ENCODE assay signal across 25 cellular contexts in genomic region chr11:124844664-124845079, GRCh38. TPM values are rescaled to one million over a fixed set of nuclear protein-coding genes. Genes with fewer than 3 reads are reported as not detected.
A peak's percentile ranks its signal among the peaks of the same experiment; 100 is the strongest.
DNase-seq lines count a peak whose midpoint lies in the region; ATAC-seq and TF ChIP-seq lines count a peak whose summit lies in the region.
"Had no signal": no experiment of that assay in that cellular context is flagged by ENCODE, and none has a peak within 500 bp of the region (broad histone marks: within the 10 kb centered on the region; RNA-seq: fewer than 3 reads in every experiment).

No MANE protein-coding gene starts in this region.

- POLR2A ChIA-PET in activated CD4-positive, alpha-beta T cell treated with anti-CD3 and anti-CD28 coated beads, Interleukin-2, amount 10 ng/mL, durations not matched to agents 7 days and 5 days (lab: Charles Lee) = no interaction called here

- peaks cover 55% of the 10 kb centered on the region for H3K27me3 ChIP-seq in mammary epithelial cell (ENCODE audit: insufficient read depth, low read length)
- peaks cover 8 to 92% of the 10 kb centered on the region in 2 donors for H3K27me3 ChIP-seq in breast epithelium

- H3K9me3 ChIP-seq in mammary epithelial cell (replicated peaks; ENCODE audit: insufficient read depth, low read length) (no peaks in the 10 kb centered on the region), breast epithelium (no peaks in the 10 kb centered on the region)
- H3K9me3 ChIP-seq: HAP-1 had no signal

- 17% methylated on average over 7 of the region's 8 CpGs for WGBS in mammary epithelial cell (ENCODE audit: low coverage, missing lambda C conversion rate)

- H3K4me3 ChIP-seq in mammary epithelial cell (replicated peaks in 1 of 3; ENCODE audit: insufficient read depth in 1 of 3, low read depth in 2 of 3, low read length in 3 of 3) = no peak overlapping the region
- no peak overlapping the region for H3K4me3 ChIP-seq in breast epithelium
- no peak overlapping the region for H3K4me3 ChIP-seq in coronary artery
- H3K4me3 ChIP-seq: HAP-1 had no signal

- no peak for TF ChIP-seq POLR2A in breast epithelium (IDR thresholded peaks at IDR 0.05)

- H3K9ac ChIP-seq in mammary epithelial cell (ENCODE audit: insufficient read depth, low read length) = no peak overlapping the region

- no peaks in the 10 kb centered on the region for H4K20me1 ChIP-seq in mammary epithelial cell (ENCODE audit: insufficient read depth, low read length)

- H3K27ac Mint-ChIP-seq in neural crest cell (ENCODE audit: unreplicated experiment) (no peak overlapping the region), nephron progenitor cell (no peak overlapping the region)
- no peak overlapping the region for H3K27ac Mint-ChIP-seq in activated CD4-positive, alpha-beta T cell treated with anti-CD3 and anti-CD28 coated beads, Interleukin-2, amount 10 ng/mL, durations not matched to agents 7 days and 5 days
- H3K27ac Mint-ChIP-seq: CD8-positive, alpha-beta memory T cell; IgD-negative memory B cell had no signal

- dilution Hi-C loops in mammary epithelial cell (cut with HindIII; ENCODE audit: low sequenced_read_pairs) = no loop called here

- H3K36me3 Mint-ChIP-seq in neural crest cell (ENCODE audit: low read depth) (no peaks in the 10 kb centered on the region), nephron progenitor cell (ENCODE audit: low read depth) (no peaks in the 10 kb centered on the region)
- peaks cover 2% of the 10 kb centered on the region for H3K36me3 Mint-ChIP-seq in activated CD4-positive, alpha-beta T cell treated with anti-CD3 and anti-CD28 coated beads, Interleukin-2, amount 10 ng/mL, durations not matched to agents 7 days and 5 days (ENCODE audit: low read depth)
- H3K36me3 Mint-ChIP-seq: CD8-positive, alpha-beta memory T cell; IgD-negative memory B cell had no signal

- in situ Hi-C loops in mammary epithelial cell (cut with MboI; ENCODE audit: low sequenced_read_pairs in 2 of 2) = loop anchor here in 1 of 2 donors (25.0 kb wide), 1 partner anchor 432 kb away; the partner anchor contains the start of gene OR8B4

- DNase-seq in mammary epithelial cell = no peak
- DNase-seq in breast epithelium (ENCODE audit: low spot score in 2 of 2) = no peak
- peak; percentile 57 for DNase-seq in coronary artery (ENCODE audit: low spot score)
- DNase-seq in neural crest cell (ENCODE audit: low read depth, low spot score) = no peak
- no peak for DNase-seq in nephron progenitor cell
- no peak for DNase-seq in dedifferentiated amniotic fluid mesenchymal stem cell (ENCODE audit: extremely low spot score)
- no peak for DNase-seq in activated CD4-positive, alpha-beta T cell treated with anti-CD3 and anti-CD28 coated beads, Interleukin-2, amount 10 ng/mL, durations not matched to agents 7 days and 5 days
- DNase-seq: Calu3; CD8-positive, alpha-beta memory T cell; DMS153; GDM1; Karpas-422; NCI-H1694; NCI-H2081; NCI-H2171; NCI-H345; NCI-H524; NCI-H774; NK-92 treated with Interleukin-12 subunit alpha and Interleukin-12 subunit beta, amount 100 ng/mL, for 24 hours; SIG-M5 had no signal

- peaks cover 2% of the 10 kb centered on the region for H3K4me1 ChIP-seq in mammary epithelial cell (ENCODE audit: insufficient read depth, low read length)
- peaks cover 1 to 4% of the 10 kb centered on the region in 2 donors for H3K4me1 ChIP-seq in breast epithelium

- H2AFZ ChIP-seq in mammary epithelial cell (ENCODE audit: low read depth, low read length) = peak overlapping the region; percentile 50

- ATAC-seq in GM21423 (IDR thresholded peaks at IDR 0.05; ENCODE audit: unreplicated experiment) = no peak

- peak overlapping the region; percentile 28 for H3K4me3 Mint-ChIP-seq in neural crest cell
- H3K4me3 Mint-ChIP-seq in nephron progenitor cell = no peak overlapping the region
- no peak overlapping the region for H3K4me3 Mint-ChIP-seq in activated CD4-positive, alpha-beta T cell treated with anti-CD3 and anti-CD28 coated beads, Interleukin-2, amount 10 ng/mL, durations not matched to agents 7 days and 5 days
- H3K4me3 Mint-ChIP-seq: IgD-negative memory B cell had no signal

- TF ChIP-seq CTCF in mammary epithelial cell (conservative IDR thresholded peaks at IDR 0.05 in 1 of 2, IDR thresholded peaks at IDR 0.05 in 1 of 2; ENCODE audit: extremely low read depth in 1 of 2, insufficient read depth in 1 of 2, low read depth in 1 of 2, low read length in 2 of 2) (no peak), breast epithelium (IDR thresholded peaks at IDR 0.05) (no peak), coronary artery (IDR thresholded peaks at IDR 0.05) (no peak), neural crest cell (conservative IDR thresholded peaks at IDR 0.05) (no peak), nephron progenitor cell (IDR thresholded peaks at IDR 0.05) (no peak)

- H3K4me2 ChIP-seq in mammary epithelial cell (ENCODE audit: insufficient read depth, low read depth, low read length) = no peak overlapping the region

- no TSS peak for BruUV-seq in mammary epithelial cell (replicated peaks; lab: Mats Ljungman, UMichigan)

- CTCF ChIA-PET in mammary epithelial cell (lab: Charles Lee; ENCODE audit: low non-redundant PET) = interaction anchor here (1.1 kb wide), 1 partner anchor 32 kb away, joined by 4 read pairs; no protein-coding TSS in a partner anchor
- CTCF ChIA-PET in activated CD4-positive, alpha-beta T cell treated with anti-CD3 and anti-CD28 coated beads, Interleukin-2, amount 10 ng/mL, durations not matched to agents 7 days and 5 days (lab: Charles Lee) = interaction anchor here (1.6 to 2.0 kb wide), 2 partner anchors 22 to 201 kb away, joined by 3 to 8 read pairs; no protein-coding TSS in a partner anchor

- H3K9me3 Mint-ChIP-seq in neural crest cell (no peaks in the 10 kb centered on the region), nephron progenitor cell (peaks cover 10% of the 10 kb centered on the region)
- H3K9me3 Mint-ChIP-seq in activated CD4-positive, alpha-beta T cell treated with anti-CD3 and anti-CD28 coated beads, Interleukin-2, amount 10 ng/mL, durations not matched to agents 7 days and 5 days = no peaks in the 10 kb centered on the region
- H3K9me3 Mint-ChIP-seq: CD8-positive, alpha-beta memory T cell had no signal

- H3K27ac ChIP-seq in mammary epithelial cell (ENCODE audit: insufficient read depth, low read depth, low read length) (no peak overlapping the region), breast epithelium (no peak overlapping the region), coronary artery (no peak overlapping the region)
- H3K27ac ChIP-seq: C4-2B, RWPE1 had no signal

- no peaks in the 10 kb centered on the region for H3K27me3 Mint-ChIP-seq in neural crest cell (ENCODE audit: low read depth)
- no peaks in the 10 kb centered on the region for H3K27me3 Mint-ChIP-seq in nephron progenitor cell (ENCODE audit: low read depth, poor library complexity)
- H3K27me3 Mint-ChIP-seq in activated CD4-positive, alpha-beta T cell treated with anti-CD3 and anti-CD28 coated beads, Interleukin-2, amount 10 ng/mL, durations not matched to agents 7 days and 5 days = peaks cover 98% of the 10 kb centered on the region

- H3K4me1 Mint-ChIP-seq in neural crest cell = peaks cover 23% of the 10 kb centered on the region
- peaks cover 31% of the 10 kb centered on the region for H3K4me1 Mint-ChIP-seq in nephron progenitor cell
- H3K4me1 Mint-ChIP-seq in activated CD4-positive, alpha-beta T cell treated with anti-CD3 and anti-CD28 coated beads, Interleukin-2, amount 10 ng/mL, durations not matched to agents 7 days and 5 days = peaks cover 5% of the 10 kb centered on the region

- intact Hi-C loops in mammary epithelial cell (cut with micrococcal nuclease) (no loop called here), breast epithelium (cut with DNase I; ENCODE audit: low total_unique reads) (no loop called here)

- H3K79me2 ChIP-seq in mammary epithelial cell (ENCODE audit: insufficient read depth, low read length) = no peaks in the 10 kb centered on the region

- H3K36me3 ChIP-seq in mammary epithelial cell (ENCODE audit: insufficient read depth, low read length) (no peaks in the 10 kb centered on the region), breast epithelium (no peaks in the 10 kb centered on the region)
- H3K36me3 ChIP-seq: HAP-1 had no signal

RNA-seq across cellular contexts. Expression of gene ROBO3, which starts 20.6 kb away (rescaled TPM):
- total RNA-seq in mammary epithelial cell (10 to 100 TPM; 38.7 to 94.3 TPM), breast epithelium (10 to 100 TPM in 2 of 3 donors, 1 to 10 TPM in 1; 9.1 to 30.9 (median 15.4) TPM), neural crest cell (17.8 and 19.7 TPM in 2 replicates)
- 68.7 TPM for polyA plus RNA-seq in mammary epithelial cell
- polyA minus RNA-seq in mammary epithelial cell = 53.6 TPM
- total RNA-seq in activated CD4-positive, alpha-beta T cell treated with anti-CD3 and anti-CD28 coated beads, Interleukin-2, amount 10 ng/mL, durations not matched to agents 7 days and 5 days = 10 to 100 TPM; 12.0 to 12.1 TPM
- polyA plus RNA-seq: IgD-negative memory B cell had no signal

RNA-seq across cellular contexts. Expression of gene MSANTD2, which starts 44.5 kb away (rescaled TPM):
- total RNA-seq in mammary epithelial cell (1 to 10 TPM; 8.7 to 9.7 TPM), breast epithelium (10 to 100 TPM; 10.9 to 34.2 (median 27.2) TPM), neural crest cell (28.7 and 29.0 TPM in 2 replicates)
- 1.9 TPM for polyA plus RNA-seq in mammary epithelial cell
- polyA minus RNA-seq in mammary epithelial cell = 4.3 TPM
- total RNA-seq in activated CD4-positive, alpha-beta T cell treated with anti-CD3 and anti-CD28 coated beads, Interleukin-2, amount 10 ng/mL, durations not matched to agents 7 days and 5 days = 10 to 100 TPM in 1 of 2 experiments, 1 to 10 TPM in 1; 9.5 to 10.5 TPM

RNA-seq across cellular contexts. Expression of gene ROBO4, which starts 53.0 kb away (rescaled TPM):
- total RNA-seq in mammary epithelial cell (1 to 10 TPM in 1 of 2 donors, under 1 TPM in 1; 0.33 to 2.0 TPM), breast epithelium (10 to 100 TPM; 11.9 to 30.5 (median 12.8) TPM), neural crest cell (0.05 and 0.07 TPM in 2 replicates)
- 4.9 TPM for polyA plus RNA-seq in mammary epithelial cell
- 10.5 TPM for polyA minus RNA-seq in mammary epithelial cell
- not detected for total RNA-seq in activated CD4-positive, alpha-beta T cell treated with anti-CD3 and anti-CD28 coated beads, Interleukin-2, amount 10 ng/mL, durations not matched to agents 7 days and 5 days
- total RNA-seq: Calu3; CD8-positive, alpha-beta memory T cell had no signal
- polyA plus RNA-seq: CD8-positive, alpha-beta memory T cell; IgD-negative memory B cell had no signal

Comparison
In these comparisons a context has a peak if more than half of its experiments do, and no peak if none do; other contexts are left out.
1. RNA of gene ROBO4, which starts 53.0 kb away (total RNA-seq): 11.9 to 30.5 TPM in breast epithelium; 0.33 to 2.0 TPM in mammary epithelial cell, 0.05 to 0.07 TPM in neural crest cell and not detected in activated CD4-positive, alpha-beta T cell treated with anti-CD3 and anti-CD28 coated beads, Interleukin-2, amount 10 ng/mL, durations not matched to agents 7 days and 5 days; every median in the first group is over 4 times any median in the second.